Comparison of ENCODE assay signal across 9 cellular contexts in the genomic region with DNA sequence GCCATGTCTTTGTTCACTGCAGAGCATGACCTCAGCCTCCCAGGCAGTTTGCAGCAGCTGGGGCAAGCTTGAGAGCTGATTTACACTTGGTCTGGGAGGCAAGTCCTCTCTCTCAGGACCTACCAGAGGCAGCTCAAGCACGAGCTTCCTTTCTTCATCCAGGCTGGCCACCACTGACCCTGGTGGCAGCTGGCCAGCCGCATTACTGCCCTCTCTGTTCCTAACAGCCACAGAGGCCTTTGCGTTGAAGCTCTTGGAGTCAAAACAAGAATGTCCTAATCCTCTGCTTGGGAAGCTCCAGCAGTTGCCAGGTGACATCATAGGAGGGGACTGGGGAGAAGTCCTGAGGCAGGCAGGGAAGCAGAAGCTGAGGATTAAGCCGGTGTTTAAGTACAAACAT.
DNase-seq lines count a peak whose midpoint lies in the region; ATAC-seq, FAIRE-seq and TF ChIP-seq lines count a peak whose summit lies in the region.
"Had no signal": no experiment of that assay in that cellular context is flagged by ENCODE, and none has a peak within 500 bp of the region (broad histone marks: within the 10 kb centered on the region; RNA-seq: fewer than 3 reads in every experiment).

No MANE protein-coding gene starts in this region.

- H3K27me3 Mint-ChIP-seq in osteocyte (ENCODE audit: unreplicated experiment): no peaks in the 10 kb centered on the region

- no peaks in the 10 kb centered on the region for H3K9me3 Mint-ChIP-seq in osteocyte (ENCODE audit: unreplicated experiment)

- TF ChIP-seq CTCF in AG04450 (IDR thresholded peaks at IDR 0.05; ENCODE audit: low read depth, low read length): no peak
- no peak for TF ChIP-seq CTCF in heart right ventricle (IDR thresholded peaks at IDR 0.05)
- no peak for TF ChIP-seq CTCF in osteocyte (IDR thresholded peaks at IDR 0.05)
- no peak for TF ChIP-seq CTCF in omental fat pad (IDR thresholded peaks at IDR 0.05)

- TF ChIP-seq POLR2A in erythroblast (IDR thresholded peaks at IDR 0.05; ENCODE audit: low read length): no peak

- H3K9me3 ChIP-seq in AG04450 (ENCODE audit: control insufficient read depth, insufficient read depth, low read length): no peaks in the 10 kb centered on the region
- no peaks in the 10 kb centered on the region for H3K9me3 ChIP-seq in heart right ventricle

- no peaks in the 10 kb centered on the region for H3K36me3 Mint-ChIP-seq in osteocyte (ENCODE audit: unreplicated experiment)

- no peaks in the 10 kb centered on the region for H3K27me3 ChIP-seq in AG04450 (ENCODE audit: control insufficient read depth, insufficient read depth, low read length)
- no peaks in the 10 kb centered on the region for H3K27me3 ChIP-seq in heart right ventricle

- H3K4me1 ChIP-seq in heart right ventricle: peaks cover 0 to 39% (median 28%) of the 10 kb centered on the region in 9 donors

- H3K4me3 ChIP-seq in AG04450 (ENCODE audit: low read depth, low read length) (no peak overlapping the region), heart right ventricle (no peak overlapping the region)

- POLR2A ChIA-PET in AG04450 (lab: Yijun Ruan, JAX): interaction anchor here (1.1 kb wide), 1 partner anchor 14 kb away, joined by 3 read pairs; no protein-coding TSS in a partner anchor

- peak; percentile 79 to 92 (median 88) for ATAC-seq in heart right ventricle
- no peak for ATAC-seq in HG02623 (IDR thresholded peaks at IDR 0.05; ENCODE audit: unreplicated experiment)
- ATAC-seq in omental fat pad (ENCODE audit: low FRiP score): no peak

- peaks cover 48% of the 10 kb centered on the region for H3K4me1 Mint-ChIP-seq in osteocyte (ENCODE audit: unreplicated experiment)

- CTCF ChIA-PET in AG04450 (lab: Charles Lee): interaction anchor here (0.6 to 1.4 kb wide), 2 partner anchors 19 to 420 kb away, joined by 3 read pairs; no protein-coding TSS in a partner anchor

- H3K27ac ChIP-seq in AG04450 (ENCODE audit: low read depth, low read length): peak overlapping the region; percentile 80
- peak overlapping the region; percentile 51 for H3K27ac ChIP-seq in adipose tissue (ENCODE audit: low read depth, low read length)
- peak overlapping the region; percentile 27 to 67 (median 44) for H3K27ac ChIP-seq in heart right ventricle
- H3K27ac ChIP-seq: C4-2B had no signal

- WGBS in adipose tissue, 3 donors: 48 to 73% (median 56%) methylated on average over 4 of the region's 4 CpGs
- 31 to 47% methylated on average over 4 of the region's 4 CpGs for WGBS in heart right ventricle, 2 donors

- intact Hi-C loops in heart right ventricle (cut with DNase I): no loop called here

- peak; percentile 64 for DNase-seq in AG04450 (ENCODE audit: low read depth, low spot score)
- DNase-seq in heart right ventricle: peak; percentile 71 to 81
- DNase-seq in osteocyte (ENCODE audit: extremely low spot score, unreplicated experiment): no peak
- DNase-seq in omental fat pad (ENCODE audit: low spot score): no peak
- no peak for DNase-seq in GM19239 (ENCODE audit: insufficient read length, low spot score)
- no peak for DNase-seq in erythroblast (lab: John Stamatoyannopoulos, UW)

- no peaks in the 10 kb centered on the region for H3K36me3 ChIP-seq in heart right ventricle

- peak overlapping the region; percentile 95 for H3K27ac Mint-ChIP-seq in osteocyte (ENCODE audit: unreplicated experiment)

- H3K4me3 Mint-ChIP-seq in osteocyte (ENCODE audit: unreplicated experiment): no peak overlapping the region

- no peak for FAIRE-seq in GM19239 (lab: Jason Lieb, UNC)

Comparison
In these comparisons a context has a peak if more than half of its experiments do, and no peak if none do; other contexts are left out.
1. DNase-seq: peak in AG04450 (single experiment) and heart right ventricle (2 of 2); none in osteocyte (single experiment), omental fat pad (single experiment), GM19239 (single experiment) and erythroblast (0 of 2).
2. ATAC-seq: peak in heart right ventricle (8 of 8); none in HG02623 (single experiment) and omental fat pad (single experiment).
3. Peak in every context shown above with its lines, with median percentiles within 50 percentile points of each other: H3K27ac ChIP-seq.